Comparison of ENCODE assay signal across 8 cellular contexts in the genomic region with DNA sequence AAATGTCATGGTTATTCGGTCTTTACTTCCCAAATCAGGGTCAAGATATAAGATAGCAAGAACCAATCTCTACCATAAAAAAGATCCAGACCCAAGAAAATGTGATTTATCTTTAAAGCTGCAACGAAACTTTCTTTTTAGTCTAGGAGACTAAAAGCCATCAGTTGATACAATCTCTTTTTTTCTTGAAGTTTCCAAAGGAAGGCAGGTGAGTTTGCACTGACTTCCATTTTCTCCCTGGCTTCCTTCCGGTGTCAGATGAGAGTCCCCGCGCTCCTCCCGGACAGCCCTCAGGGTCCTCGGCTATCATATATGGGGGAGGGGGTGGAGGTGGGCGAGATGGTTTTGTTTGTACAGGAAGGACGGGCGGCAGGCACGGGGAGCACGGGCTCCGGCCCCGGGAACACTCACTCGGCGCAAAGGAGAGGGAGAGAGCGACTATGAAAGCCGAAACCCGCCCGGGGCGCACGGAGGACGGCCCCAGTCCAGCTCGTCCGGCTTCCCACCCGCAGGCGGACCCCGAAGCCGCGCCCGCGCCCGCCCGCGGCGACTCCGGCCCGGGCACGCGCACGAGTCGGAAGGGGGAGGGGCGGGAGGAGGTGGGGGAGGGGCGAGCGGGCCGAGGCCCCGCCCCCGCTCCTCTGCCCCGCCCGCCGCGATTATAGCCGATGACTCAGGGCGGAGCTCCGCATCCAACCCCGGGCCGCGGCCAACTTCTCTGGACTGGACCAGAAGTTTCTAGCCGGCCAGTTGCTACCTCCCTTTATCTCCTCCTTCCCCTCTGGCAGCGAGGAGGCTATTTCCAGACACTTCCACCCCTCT. TPM values are rescaled to one million over a fixed set of nuclear protein-coding genes. Genes with fewer than 3 reads are reported as not detected.
DNase-seq lines count a peak whose midpoint lies in the region; ATAC-seq and TF ChIP-seq lines count a peak whose summit lies in the region.

Gene BAG3, plus strand, starts transcription at position 689 of the 822 bp plus-strand sequence. CDS start 296 bp downstream, outside the sequence.

- H3K27ac ChIP-seq in ectodermal cell (ENCODE audit: insufficient read depth, low read depth, low read length, poor library complexity, severe bottlenecking) (peak within 1 kb of the TSS; percentile 76), lower lobe of right lung (peak within 1 kb of the TSS; percentile 95)

- peaks cover 7% of the 10 kb centered on the region for H3K27me3 ChIP-seq in ectodermal cell (ENCODE audit: control insufficient read depth, insufficient read depth, low read length, poor library complexity, severe bottlenecking)
- H3K27me3 ChIP-seq in lower lobe of right lung (ENCODE audit: low read depth), result no peaks in the 10 kb centered on the region

- H3K36me3 ChIP-seq in ectodermal cell (ENCODE audit: control insufficient read depth, insufficient read depth, low read length) (no peaks in the 10 kb centered on the region), lower lobe of right lung (no peaks in the 10 kb centered on the region)

- H3K4me3 ChIP-seq in ectodermal cell (ENCODE audit: insufficient read depth, low read depth, low read length), result peak within 1 kb of the TSS; percentile 49
- peak within 1 kb of the TSS; percentile 90 for H3K4me3 ChIP-seq in lower lobe of right lung

- ATAC-seq in GM18861 (IDR thresholded peaks at IDR 0.05; ENCODE audit: unreplicated experiment) (peak; percentile 49), HG03108 (IDR thresholded peaks at IDR 0.05; ENCODE audit: unreplicated experiment) (peak; percentile 63), lower lobe of right lung (peak; percentile 93 to 97)

- intact Hi-C loops in lower lobe of right lung (cut with DNase I), result no loop called here

- 2 to 3% methylated on average over 60 of the region's 60 CpGs for WGBS in ectodermal cell, 2 experiments

- DNase-seq in AG08395 (ENCODE audit: low spot score) (peak; percentile 94), NCI-H82 (lab: John Stamatoyannopoulos, UW) (peak; percentile 88), lower lobe of right lung (peak; percentile 93)
- peak; percentile 24 to 74 for DNase-seq in activated CD8-positive, alpha-beta memory T cell treated with anti-CD3 and anti-CD28 coated beads for 1 hour (ENCODE audit: extremely low read depth in 1 of 2, low read depth in 1 of 2)
- peak; percentile 54 to 78 (median 69) for DNase-seq in stimulated activated CD4-positive, alpha-beta T cell treated with anti-CD3 and anti-CD28 coated beads, TNF-alpha, amount 100 ng/mL, for 1 hour (ENCODE audit: low read depth in 3 of 3, low spot score in 1 of 3)

- H3K4me1 ChIP-seq in ectodermal cell (ENCODE audit: control insufficient read depth, insufficient read depth, low read length) (no peaks in the 10 kb centered on the region), lower lobe of right lung (peaks cover 31% of the 10 kb centered on the region)

- H3K9me3 ChIP-seq in ectodermal cell (ENCODE audit: control insufficient read depth, low read length), result no peaks in the 10 kb centered on the region
- H3K9me3 ChIP-seq in lower lobe of right lung, result no peaks in the 10 kb centered on the region

- no peak for TF ChIP-seq CTCF in lower lobe of right lung (IDR thresholded peaks at IDR 0.05)

RNA-seq across cellular contexts. Expression of gene BAG3, which starts in this region (rescaled TPM):
- 15.1 TPM for polyA plus RNA-seq in ectodermal cell (2013, experiment 1 of 4)
- polyA plus RNA-seq in ectodermal cell (2013, experiment 2 of 4), result 11.9 TPM
- polyA plus RNA-seq in ectodermal cell (2013, experiment 3 of 4), result 12.5 TPM
- polyA plus RNA-seq in ectodermal cell (2013, experiment 4 of 4), result 14.2 TPM
- 30.2 TPM for total RNA-seq in lower lobe of right lung

Comparison
In these comparisons a context has a peak if more than half of its experiments do, and no peak if none do; other contexts are left out.
1. Peak in every context shown above with its lines: DNase-seq, ATAC-seq, H3K4me3 ChIP-seq and H3K27ac ChIP-seq.